ENCODE assay signal across 1 cellular context in the genomic region with DNA sequence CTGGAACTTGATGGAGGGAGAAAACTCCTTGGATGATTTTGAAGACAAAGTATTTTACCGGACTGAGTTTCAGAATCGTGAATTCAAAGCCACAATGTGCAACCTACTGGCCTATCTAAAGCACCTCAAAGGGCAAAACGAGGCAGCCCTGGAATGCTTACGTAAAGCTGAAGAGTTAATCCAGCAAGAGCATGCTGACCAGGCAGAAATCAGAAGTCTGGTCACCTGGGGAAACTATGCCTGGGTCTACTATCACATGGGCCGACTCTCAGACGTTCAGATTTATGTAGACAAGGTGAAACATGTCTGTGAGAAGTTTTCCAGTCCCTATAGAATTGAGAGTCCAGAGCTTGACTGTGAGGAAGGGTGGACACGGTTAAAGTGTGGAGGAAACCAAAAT.
TF ChIP-seq lines count a peak whose summit lies in the region.

No MANE protein-coding gene starts in this region.

TF ChIP-seq in HepG2, 621 proteins besides CTCF, POLR2A, EP300 and RAD21:
- peak; percentile 62 to 66 for TF ChIP-seq MAFK (conservative IDR thresholded peaks at IDR 0.05 in 1 of 2, IDR thresholded peaks at IDR 0.05 in 1 of 2; ENCODE audit: low read length in 2 of 2)
- 0 out of 2 replicates have a peak, but pooled peaks have one; percentile 1 for TF ChIP-seq ZNF629 (CRISPR knock-in tag; conservative IDR thresholded peaks at IDR 0.05)
- no peak for TF ChIP-seq NCOA2 (CRISPR knock-in tag; IDR thresholded peaks at IDR 0.05)
